24 cellular contexts compared by ENCODE assay signal in the genomic region with DNA sequence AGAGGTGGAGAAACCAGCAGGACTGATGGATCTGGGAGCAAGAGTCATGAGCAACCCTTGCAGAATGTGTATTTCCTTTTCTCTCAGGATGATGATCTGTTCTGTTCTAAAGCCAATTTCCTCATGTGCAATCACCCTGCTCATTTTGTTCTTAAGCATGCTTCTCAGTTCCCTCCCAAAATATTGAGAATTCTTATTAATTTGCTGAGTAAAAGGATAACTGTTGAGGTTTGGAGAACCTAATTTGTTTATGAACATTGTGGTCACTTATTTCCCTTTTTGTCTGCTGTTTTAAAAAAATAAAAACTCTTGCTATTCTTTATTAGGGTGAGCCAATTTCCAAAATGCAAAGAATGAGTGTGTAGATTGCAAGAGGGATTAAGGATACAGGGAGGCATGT.
DNase-seq lines count a peak whose midpoint lies in the region; ATAC-seq, FAIRE-seq and TF ChIP-seq lines count a peak whose summit lies in the region.
"Had no signal": no experiment of that assay in that cellular context is flagged by ENCODE, and none has a peak within 500 bp of the region (broad histone marks: within the 10 kb centered on the region; RNA-seq: fewer than 3 reads in every experiment).

No MANE protein-coding gene starts in this region.

- peak overlapping the region; percentile 85 for H3K27ac ChIP-seq in GM12878 (ENCODE audit: control insufficient read depth, insufficient read depth)
- H3K27ac ChIP-seq in spleen, result peak overlapping the region in 6 of 8 donors; percentile 42 to 75 (median 64)
- H3K27ac ChIP-seq: 22Rv1, brain microvascular endothelial cell, skin epidermis had no signal

- peaks cover 28% of the 10 kb centered on the region for H3K4me1 ChIP-seq in GM12878 (ENCODE audit: control insufficient read depth, insufficient read depth, low read length)
- H3K4me1 ChIP-seq in spleen, result peaks cover 0 to 34% (median 19%) of the 10 kb centered on the region in 6 donors

- no peak overlapping the region for H3K4me3 Mint-ChIP-seq in activated CD4-positive, alpha-beta T cell treated with anti-CD3 and anti-CD28 coated beads for 36 hours
- H3K4me3 Mint-ChIP-seq: activated T-helper 1 cell treated with anti-CD3 and anti-CD28 coated beads, Interleukin-12 subunit alpha, Interleukin-12 subunit beta, Interleukin-2, Interleukin-4 antibody, amounts not matched to agents 30 ng/mL and 10 ng/mL and 1 ng/mL, durations not matched to agents 14 hours and 24 hours and 36 hours; endodermal cell had no signal

- CTCF ChIA-PET in activated CD4-positive, alpha-beta T cell treated with anti-CD3 and anti-CD28 coated beads for 36 hours (lab: Charles Lee), result no interaction called here
- CTCF ChIA-PET in GM12878 (lab: Yijun Ruan, JAX) (no interaction called here), HEK293T (lab: Yijun Ruan, JAX) (no interaction called here)

- no TSS peak for BruUV-seq in GM12878 (replicated peaks; lab: Mats Ljungman, UMichigan)

- intact Hi-C loops in activated CD4-positive, alpha-beta T cell treated with anti-CD3 and anti-CD28 coated beads for 36 hours (cut with DNase I, micrococcal nuclease), result no loop called here
- intact Hi-C loops in GM12878 (cut with micrococcal nuclease; ENCODE audit: unreplicated experiment) (loop anchor here (5.0 kb wide), 2 partner anchors 63 to 98 kb away; no protein-coding TSS in a partner anchor), spleen (cut with DNase I; ENCODE audit: low total_unique reads) (no loop called here)

- peak; percentile 14 for FAIRE-seq in GM12892 (lab: Jason Lieb, UNC)
- no peak for FAIRE-seq in GM12878 (lab: Jason Lieb, UNC)
- FAIRE-seq: colon had no signal

- peaks cover 5% of the 10 kb centered on the region for H3K79me2 ChIP-seq in GM12878 (ENCODE audit: control insufficient read depth, insufficient read depth, low read length)

- peaks cover 4 to 29% of the 10 kb centered on the region in 2 experiments; a peak in 3 of 4 replicates for H3K36me3 ChIP-seq in GM12878 (ENCODE audit: control insufficient read depth in 2 of 2, insufficient read depth in 2 of 2, low read length in 1 of 2)
- peaks cover 0 to 94% (median 26%) of the 10 kb centered on the region in 6 donors for H3K36me3 ChIP-seq in spleen
- H3K36me3 ChIP-seq: brain microvascular endothelial cell had no signal

- ATAC-seq in activated CD4-positive, alpha-beta T cell treated with anti-CD3 and anti-CD28 coated beads for 36 hours, result no peak
- ATAC-seq in GM12878 (peak; percentile 27), HG02973 (IDR thresholded peaks at IDR 0.05; ENCODE audit: unreplicated experiment) (no peak)

- H3K9me3 ChIP-seq in GM12878 (replicated peaks; ENCODE audit: control insufficient read depth, insufficient read depth, low read length) (peaks cover 6% of the 10 kb centered on the region; the same call in 2 of the 3 replicates), spleen (peaks cover 0 to 18% (median 15%) of the 10 kb centered on the region in 8 donors)
- H3K9me3 ChIP-seq: SK-N-SH had no signal

- peak overlapping the region; percentile 42 for H3K27ac Mint-ChIP-seq in activated CD4-positive, alpha-beta T cell treated with anti-CD3 and anti-CD28 coated beads for 36 hours
- H3K27ac Mint-ChIP-seq: activated T-helper 1 cell treated with anti-CD3 and anti-CD28 coated beads, Interleukin-12 subunit alpha, Interleukin-12 subunit beta, Interleukin-2, Interleukin-4 antibody, amounts not matched to agents 30 ng/mL and 10 ng/mL and 1 ng/mL, durations not matched to agents 14 hours and 24 hours and 36 hours; endodermal cell had no signal

- peak overlapping the region; percentile 76 for H3K4me2 ChIP-seq in GM12878 (ENCODE audit: control insufficient read depth, insufficient read depth)
- H3K4me2 ChIP-seq: SK-N-SH had no signal

- peaks cover 25% of the 10 kb centered on the region for H3K4me1 Mint-ChIP-seq in activated CD4-positive, alpha-beta T cell treated with anti-CD3 and anti-CD28 coated beads for 36 hours
- H3K4me1 Mint-ChIP-seq: endodermal cell had no signal

- no peak for DNase-seq in activated CD4-positive, alpha-beta T cell treated with anti-CD3 and anti-CD28 coated beads for 36 hours
- DNase-seq in activated CD4-positive, alpha-beta T cell treated with anti-CD3 and anti-CD28 coated beads for 1 hour, result no peak
- DNase-seq in GM12892 (ENCODE audit: insufficient read length) (no peak), GM12878 (ENCODE audit: low read depth, low spot score) (peak; percentile 51), spleen (no peak), HEK293T (ENCODE audit: extremely low spot score) (no peak), NCI-H2029 treated with DMSO at 0.1 percent for 48 hours (lab: John Stamatoyannopoulos, UW) (no peak)
- DNase-seq: brain microvascular endothelial cell; DMS 273 treated with DMSO at 0.1 percent for 48 hours; endodermal cell; GDM1; glutamatergic neuron; H7; NCI-H1048; NCI-H510A treated with DMSO at 0.1 percent for 48 hours; NK-92 treated with Interleukin-12 subunit alpha and Interleukin-12 subunit beta, amount 100 ng/mL, for 24 hours; SK-N-SH; stimulated activated CD4-positive, alpha-beta T cell treated with anti-CD3 and anti-CD28 coated beads, Interleukin-2, amount 100 ng/mL, for 48 hours; trophoblast cell had no signal

- H3K27me3 Mint-ChIP-seq in activated CD4-positive, alpha-beta T cell treated with anti-CD3 and anti-CD28 coated beads for 36 hours, result no peaks in the 10 kb centered on the region

- no peak overlapping the region for H3K4me3 ChIP-seq in GM12878
- H3K4me3 ChIP-seq in spleen, result no peak overlapping the region
- H3K4me3 ChIP-seq: skin epidermis had no signal

- H3K9ac ChIP-seq in GM12878 (ENCODE audit: control insufficient read depth, insufficient read depth, low read length), result no peak overlapping the region
- H3K9ac ChIP-seq: SK-N-SH had no signal

- SMC1A ChIA-PET in GM12878 (lab: Charles Lee; ENCODE audit: uncharacterized antibody, unreplicated experiment), result no interaction called here

- POLR2A ChIA-PET in activated CD4-positive, alpha-beta T cell treated with anti-CD3 and anti-CD28 coated beads for 36 hours (lab: Charles Lee), result no interaction called here
- POLR2A ChIA-PET in GM12878 (lab: Charles Lee) (interaction anchor here (0.7 kb wide), 1 partner anchor 89 kb away, joined by 3 read pairs; no protein-coding TSS in a partner anchor), HEK293T (lab: Yijun Ruan, JAX) (no interaction called here)

- no peaks in the 10 kb centered on the region for H4K20me1 ChIP-seq in GM12878 (ENCODE audit: control insufficient read depth, insufficient read depth)

- RAD21 ChIA-PET in GM12878 (lab: Charles Lee; ENCODE audit: unreplicated experiment), result no interaction called here

- TF ChIP-seq CTCF in GM12878 (IDR thresholded peaks at IDR 0.05 in 2 of 3, conservative IDR thresholded peaks at IDR 0.05 in 1 of 3; ENCODE audit: control insufficient read depth in 2 of 3, extremely low read depth in 1 of 3, insufficient read depth in 1 of 3, low read depth in 3 of 3, low read length in 3 of 3) (no peak), spleen (IDR thresholded peaks at IDR 0.05 in 8 of 11, conservative IDR thresholded peaks at IDR 0.05 in 3 of 11) (no peak)

- TF ChIP-seq RAD21 in GM12878 (IDR thresholded peaks at IDR 0.05; ENCODE audit: insufficient read depth, low read depth, low read length), result no peak

- peaks cover 69% of the 10 kb centered on the region for H3K36me3 Mint-ChIP-seq in activated CD4-positive, alpha-beta T cell treated with anti-CD3 and anti-CD28 coated beads for 36 hours (ENCODE audit: low read depth)

- in situ Hi-C loops in GM12878 (cut with MboI), result no loop called here

- no peak for TF ChIP-seq POLR2A in GM12892 (IDR thresholded peaks at IDR 0.05; ENCODE audit: low read depth, low read length)
- no peak for TF ChIP-seq POLR2A in GM12878 (IDR thresholded peaks at IDR 0.05; ENCODE audit: low read depth, low read length)
- TF ChIP-seq POLR2A in spleen (IDR thresholded peaks at IDR 0.05), result no peak

- peak in 1 of 2 experiments; percentile 15; a peak in 1 of 4 replicates for TF ChIP-seq EP300 in GM12878 (IDR thresholded peaks at IDR 0.05; ENCODE audit: borderline replicate concordance in 1 of 2, control insufficient read depth in 1 of 2, low read depth in 2 of 2, low read length in 2 of 2)

- H3K27me3 ChIP-seq in GM12878 (replicated peaks in 1 of 2; ENCODE audit: control insufficient read depth in 2 of 2, insufficient read depth in 2 of 2, low read length in 1 of 2) (no peaks in the 10 kb centered on the region), spleen (replicated peaks in 1 of 7) (no peaks in the 10 kb centered on the region)
- H3K27me3 ChIP-seq: brain microvascular endothelial cell had no signal

- H3K9me3 Mint-ChIP-seq in activated CD4-positive, alpha-beta T cell treated with anti-CD3 and anti-CD28 coated beads for 36 hours (ENCODE audit: low read depth), result peaks cover 12% of the 10 kb centered on the region
- H3K9me3 Mint-ChIP-seq: endodermal cell had no signal

- no peak overlapping the region for H2AFZ ChIP-seq in GM12878 (ENCODE audit: control insufficient read depth, low read depth, low read length)

TF ChIP-seq in GM12878, 131 proteins besides CTCF, POLR2A, EP300 and RAD21 (continues in another document):
- TF ChIP-seq RUNX3 (IDR thresholded peaks at IDR 0.05; ENCODE audit: low read length) (peak; percentile 84), TCF12 (IDR thresholded peaks at IDR 0.05; ENCODE audit: low read depth, low read length) (no peak), SMARCA5 (IDR thresholded peaks at IDR 0.05) (no peak), ESRRA (IDR thresholded peaks at IDR 0.05; ENCODE audit: low read length) (no peak), NFXL1 (IDR thresholded peaks at IDR 0.05; ENCODE audit: borderline replicate concordance) (no peak), IKZF2 (IDR thresholded peaks at IDR 0.05) (peak in 1 of 2 experiments; percentile 21; a peak in 1 of 4 replicates), PAX8 (IDR thresholded peaks at IDR 0.05) (no peak), SIN3A (IDR thresholded peaks at IDR 0.05; ENCODE audit: low read depth, low read length) (no peak), CBFB (IDR thresholded peaks at IDR 0.05; ENCODE audit: low read depth) (no peak), NR2F1 (conservative IDR thresholded peaks at IDR 0.05) (no peak), TARDBP (IDR thresholded peaks at IDR 0.05; ENCODE audit: borderline replicate concordance) (no peak)

TF ChIP-seq in HEK293T, 16 proteins besides CTCF, POLR2A, EP300 and RAD21 (continues in another document):
- no peak for TF ChIP-seq PKNOX1 (IDR thresholded peaks at IDR 0.05)
- no peak for TF ChIP-seq CTBP1 (IDR thresholded peaks at IDR 0.05; ENCODE audit: borderline replicate concordance)
- TF ChIP-seq LEF1 (IDR thresholded peaks at IDR 0.05; ENCODE audit: borderline replicate concordance), result no peak
- no peak for TF ChIP-seq ELF4 (IDR thresholded peaks at IDR 0.05)
- TF ChIP-seq SUZ12 (IDR thresholded peaks at IDR 0.05), result no peak
- TF ChIP-seq TARDBP (IDR thresholded peaks at IDR 0.05), result no peak
